ENCODE assay signal across 9 cellular contexts in the genomic region with DNA sequence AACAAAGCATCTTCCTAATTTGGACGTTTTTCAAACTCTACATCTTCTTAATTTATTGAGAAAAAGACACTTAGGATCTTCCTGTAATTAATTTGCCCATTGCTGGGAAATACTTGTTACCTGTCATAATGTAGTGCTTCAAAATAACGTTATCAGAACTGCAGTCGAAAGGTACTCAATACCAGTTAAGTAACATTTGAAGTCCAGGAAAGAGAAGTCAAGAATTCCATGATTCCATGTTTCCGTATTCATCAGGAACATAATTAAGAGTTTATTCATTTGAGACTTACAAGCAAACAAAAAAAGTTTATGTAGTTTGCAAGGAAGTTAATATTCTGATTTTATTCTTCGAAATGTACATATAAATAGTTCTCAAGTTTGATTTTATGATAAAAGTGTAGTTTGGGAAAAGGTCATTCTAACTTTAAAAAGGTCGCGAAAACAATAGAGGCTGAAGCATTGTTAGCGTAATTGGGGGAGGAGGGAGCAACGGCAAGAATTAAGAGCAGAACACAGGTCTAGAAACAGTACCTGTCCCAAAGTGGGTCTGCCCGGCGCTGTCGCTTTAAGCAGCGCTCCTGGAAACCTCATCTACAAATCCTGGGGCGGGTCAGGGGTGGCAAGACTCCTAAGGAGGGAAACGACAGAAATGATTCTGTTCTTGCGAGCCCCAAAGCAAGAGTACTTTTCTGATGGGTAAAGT. TPM values are rescaled to one million over a fixed set of nuclear protein-coding genes. Genes with fewer than 3 reads are reported as not detected.
DNase-seq lines count a peak whose midpoint lies in the region; ATAC-seq and TF ChIP-seq lines count a peak whose summit lies in the region.
"Had no signal": no experiment of that assay in that cellular context is flagged by ENCODE, and none has a peak within 500 bp of the region (broad histone marks: within the 10 kb centered on the region; RNA-seq: fewer than 3 reads in every experiment).

No MANE protein-coding gene starts in this region.

- no peak for TF ChIP-seq POLR2A in prostate gland (IDR thresholded peaks at IDR 0.05)

- no peaks in the 10 kb centered on the region for H3K4me1 ChIP-seq in prostate gland (replicated peaks)

- peak overlapping the region; percentile 84 to 92 for H3K4me3 Mint-ChIP-seq in CD14-positive monocyte
- H3K4me3 Mint-ChIP-seq in HFFc6 = peak overlapping the region; percentile 71
- peak overlapping the region; percentile 82 to 99 (median 88) for H3K4me3 Mint-ChIP-seq in naive B cell

- H3K36me3 ChIP-seq in prostate gland = no peaks in the 10 kb centered on the region
- H3K36me3 ChIP-seq: left lung had no signal

- peak overlapping the region; percentile 65 for H3K27ac ChIP-seq in caudate nucleus (ENCODE audit: low read depth, low read length)
- no peak overlapping the region for H3K27ac ChIP-seq in prostate gland
- H3K27ac ChIP-seq: left lung had no signal

- peaks cover 2 to 9% of the 10 kb centered on the region in 2 donors for H3K36me3 Mint-ChIP-seq in CD14-positive monocyte
- H3K36me3 Mint-ChIP-seq in HFFc6 (ENCODE audit: low read depth) = no peaks in the 10 kb centered on the region
- H3K36me3 Mint-ChIP-seq in naive B cell = no peaks in the 10 kb centered on the region

- no peak overlapping the region for H3K4me3 ChIP-seq in prostate gland

- H3K9me3 Mint-ChIP-seq in CD14-positive monocyte (peaks cover 0 to 11% (median 2%) of the 10 kb centered on the region in 7 donors), HFFc6 (no peaks in the 10 kb centered on the region), naive B cell (no peaks in the 10 kb centered on the region)

- no peak for DNase-seq in CD14-positive monocyte (ENCODE audit: low spot score)
- DNase-seq in HFFc6 = no peak
- no peak for DNase-seq in caudate nucleus (lab: John Stamatoyannopoulos, UW)
- no peak for DNase-seq in naive B cell
- DNase-seq in prostate gland (ENCODE audit: low spot score) = no peak
- no peak for DNase-seq in NOMO-1 treated with DMSO at 0.1 percent for 48 hours (lab: John Stamatoyannopoulos, UW; ENCODE audit: unreplicated experiment)

- TF ChIP-seq CTCF in CD14-positive monocyte (IDR thresholded peaks at IDR 0.05) (no peak), HFFc6 (IDR thresholded peaks at IDR 0.05) (no peak), prostate gland (IDR thresholded peaks at IDR 0.05) (no peak)

- ATAC-seq in naive B cell (ENCODE audit: low read depth in 2 of 2) (no peak), HG03342 (IDR thresholded peaks at IDR 0.05; ENCODE audit: unreplicated experiment) (no peak), HG03432 (IDR thresholded peaks at IDR 0.05; ENCODE audit: unreplicated experiment) (no peak)

- H3K27me3 ChIP-seq in prostate gland (replicated peaks; ENCODE audit: insufficient read depth) = no peaks in the 10 kb centered on the region

- H3K27ac Mint-ChIP-seq in CD14-positive monocyte = no peak overlapping the region
- no peak overlapping the region for H3K27ac Mint-ChIP-seq in HFFc6
- peak overlapping the region in 3 of 6 donors; percentile 58 to 78 (median 70) for H3K27ac Mint-ChIP-seq in naive B cell

- 28% methylated on average over 16 of the region's 16 CpGs for WGBS in prostate gland

- H3K4me1 Mint-ChIP-seq in CD14-positive monocyte = peaks cover 30% of the 10 kb centered on the region
- H3K4me1 Mint-ChIP-seq in HFFc6 (ENCODE audit: low read depth) = peaks cover 20% of the 10 kb centered on the region
- H3K4me1 Mint-ChIP-seq in naive B cell = peaks cover 14 to 20% (median 18%) of the 10 kb centered on the region in 3 donors

- H3K27me3 Mint-ChIP-seq in CD14-positive monocyte (ENCODE audit: low read depth in 3 of 3) (peaks cover 42 to 58% (median 56%) of the 10 kb centered on the region in 3 donors), HFFc6 (ENCODE audit: insufficient read depth) (peaks cover 22% of the 10 kb centered on the region; the same call in 1 of the 2 replicates), naive B cell (no peaks in the 10 kb centered on the region)

- intact Hi-C loops in CD14-positive monocyte (cut with micrococcal nuclease) (no loop called here), prostate gland (cut with DNase I) (no loop called here)

- no peaks in the 10 kb centered on the region for H3K9me3 ChIP-seq in prostate gland
- H3K9me3 ChIP-seq: left lung had no signal

RNA-seq across cellular contexts. Expression of a gene that starts 1.2 kb away (rescaled TPM):
- polyA plus RNA-seq in CD14-positive monocyte (under 1 TPM; 0.23 to 0.41 TPM), naive B cell (ENCODE audit: low read depth in 6 of 6) (1 to 10 TPM in 1 of 6 donors, under 1 TPM in 5; 0.44 to 1.7 (median 0.75) TPM)
- 1 to 10 TPM in 2 of 6 experiments, under 1 TPM in 4; 0.16 to 1.1 (median 0.22) TPM for total RNA-seq in HFFc6 (2021; fragmentation: NEBNext Ultra II Directional; extraction: Animal tissue kit (Norgen Biotek cat#: 25700))
- total RNA-seq in prostate gland = 1 to 10 TPM; 1.5 to 4.8 TPM
